In the genomic region with DNA sequence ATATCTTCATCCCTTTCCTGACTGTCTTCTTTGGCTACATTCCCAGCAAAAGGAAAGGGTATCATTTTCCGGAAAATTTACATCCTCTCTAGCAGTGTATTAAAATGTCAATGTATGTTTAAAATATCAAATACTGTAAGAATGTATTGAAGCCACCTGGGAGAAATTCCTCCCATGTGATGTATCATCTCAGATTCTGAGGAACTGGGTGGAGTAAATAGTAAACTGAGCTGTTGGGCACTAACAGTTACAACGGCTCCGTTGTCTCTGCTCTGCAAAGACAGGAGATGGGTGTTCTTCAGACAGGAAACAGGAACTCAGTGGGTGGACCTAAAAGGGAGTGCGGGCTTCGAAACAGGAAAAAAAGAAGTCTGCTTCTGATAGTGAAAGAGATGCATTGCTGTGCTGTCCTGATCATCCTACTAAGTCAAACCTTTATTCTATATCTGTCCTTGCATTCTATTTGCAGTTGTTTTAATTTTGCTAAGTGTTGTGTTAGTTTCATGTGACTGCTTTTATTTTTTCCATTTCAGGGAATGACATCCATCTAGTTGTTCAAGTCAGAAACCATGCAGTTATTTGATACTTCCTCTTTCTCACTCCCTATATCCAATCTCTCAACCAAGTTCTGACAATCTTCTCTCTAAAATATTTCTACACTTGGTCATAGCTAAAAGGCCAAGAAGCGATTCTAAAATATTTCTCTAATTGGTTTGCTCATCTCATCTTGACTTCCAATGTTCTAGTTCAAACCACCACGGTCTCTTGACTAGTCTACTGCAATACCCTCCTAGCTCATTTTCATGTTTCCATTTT, we compare ENCODE assay signal across 1 cellular context.
A peak's percentile ranks its signal among the peaks of the same experiment; 100 is the strongest.
TF ChIP-seq lines count a peak whose summit lies in the region.

No MANE protein-coding gene starts in this region.

TF ChIP-seq in K562, 482 proteins besides CTCF, POLR2A, EP300 and RAD21 (continued from another document and continues in another):
- TF ChIP-seq ZBTB1 (CRISPR knock-in tag; IDR thresholded peaks at IDR 0.05; ENCODE audit: borderline replicate concordance, low read depth), result no peak
- TF ChIP-seq, protein P1, sequence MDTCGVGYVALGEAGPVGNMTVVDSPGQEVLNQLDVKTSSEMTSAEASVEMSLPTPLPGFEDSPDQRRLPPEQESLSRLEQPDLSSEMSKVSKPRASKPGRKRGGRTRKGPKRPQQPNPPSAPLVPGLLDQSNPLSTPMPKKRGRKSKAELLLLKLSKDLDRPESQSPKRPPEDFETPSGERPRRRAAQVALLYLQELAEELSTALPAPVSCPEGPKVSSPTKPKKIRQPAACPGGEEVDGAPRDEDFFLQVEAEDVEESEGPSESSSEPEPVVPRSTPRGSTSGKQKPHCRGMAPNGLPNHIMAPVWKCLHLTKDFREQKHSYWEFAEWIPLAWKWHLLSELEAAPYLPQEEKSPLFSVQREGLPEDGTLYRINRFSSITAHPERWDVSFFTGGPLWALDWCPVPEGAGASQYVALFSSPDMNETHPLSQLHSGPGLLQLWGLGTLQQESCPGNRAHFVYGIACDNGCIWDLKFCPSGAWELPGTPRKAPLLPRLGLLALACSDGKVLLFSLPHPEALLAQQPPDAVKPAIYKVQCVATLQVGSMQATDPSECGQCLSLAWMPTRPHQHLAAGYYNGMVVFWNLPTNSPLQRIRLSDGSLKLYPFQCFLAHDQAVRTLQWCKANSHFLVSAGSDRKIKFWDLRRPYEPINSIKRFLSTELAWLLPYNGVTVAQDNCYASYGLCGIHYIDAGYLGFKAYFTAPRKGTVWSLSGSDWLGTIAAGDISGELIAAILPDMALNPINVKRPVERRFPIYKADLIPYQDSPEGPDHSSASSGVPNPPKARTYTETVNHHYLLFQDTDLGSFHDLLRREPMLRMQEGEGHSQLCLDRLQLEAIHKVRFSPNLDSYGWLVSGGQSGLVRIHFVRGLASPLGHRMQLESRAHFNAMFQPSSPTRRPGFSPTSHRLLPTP (IDR thresholded peaks at IDR 0.05; ENCODE audit: borderline replicate concordance, extremely low read depth, insufficient read length), result no peak
- no peak for TF ChIP-seq ZNF124 (CRISPR knock-in tag; IDR thresholded peaks at IDR 0.05)
- TF ChIP-seq, protein P2, sequence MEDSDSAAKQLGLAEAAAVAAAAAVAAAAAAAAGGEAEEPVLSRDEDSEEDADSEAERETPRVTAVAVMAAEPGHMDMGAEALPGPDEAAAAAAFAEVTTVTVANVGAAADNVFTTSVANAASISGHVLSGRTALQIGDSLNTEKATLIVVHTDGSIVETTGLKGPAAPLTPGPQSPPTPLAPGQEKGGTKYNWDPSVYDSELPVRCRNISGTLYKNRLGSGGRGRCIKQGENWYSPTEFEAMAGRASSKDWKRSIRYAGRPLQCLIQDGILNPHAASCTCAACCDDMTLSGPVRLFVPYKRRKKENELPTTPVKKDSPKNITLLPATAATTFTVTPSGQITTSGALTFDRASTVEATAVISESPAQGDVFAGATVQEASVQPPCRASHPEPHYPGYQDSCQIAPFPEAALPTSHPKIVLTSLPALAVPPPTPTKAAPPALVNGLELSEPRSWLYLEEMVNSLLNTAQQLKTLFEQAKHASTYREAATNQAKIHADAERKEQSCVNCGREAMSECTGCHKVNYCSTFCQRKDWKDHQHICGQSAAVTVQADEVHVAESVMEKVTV (CRISPR knock-in tag; IDR thresholded peaks at IDR 0.05), result no peak
- TF ChIP-seq, protein P3, sequence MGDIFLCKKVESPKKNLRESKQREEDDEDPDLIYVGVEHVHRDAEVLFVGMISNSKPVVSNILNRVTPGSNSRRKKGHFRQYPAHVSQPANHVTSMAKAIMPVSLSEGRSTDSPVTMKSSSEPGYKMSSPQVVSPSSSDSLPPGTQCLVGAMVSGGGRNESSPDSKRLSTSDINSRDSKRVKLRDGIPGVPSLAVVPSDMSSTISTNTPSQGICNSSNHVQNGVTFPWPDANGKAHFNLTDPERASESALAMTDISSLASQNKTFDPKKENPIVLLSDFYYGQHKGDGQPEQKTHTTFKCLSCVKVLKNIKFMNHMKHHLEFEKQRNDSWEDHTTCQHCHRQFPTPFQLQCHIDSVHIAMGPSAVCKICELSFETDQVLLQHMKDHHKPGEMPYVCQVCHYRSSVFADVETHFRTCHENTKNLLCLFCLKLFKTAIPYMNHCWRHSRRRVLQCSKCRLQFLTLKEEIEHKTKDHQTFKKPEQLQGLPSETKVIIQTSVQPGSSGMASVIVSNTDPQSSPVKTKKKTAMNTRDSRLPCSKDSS (IDR thresholded peaks at IDR 0.05; ENCODE audit: low read depth, partially characterized antibody), result no peak
- TF ChIP-seq DNMT1 (IDR thresholded peaks at IDR 0.05), result no peak
- TF ChIP-seq RAD51 (IDR thresholded peaks at IDR 0.05; ENCODE audit: borderline replicate concordance, low read depth), result no peak
- TF ChIP-seq SMC3 (conservative IDR thresholded peaks at IDR 0.05; ENCODE audit: insufficient read depth, low read depth, low read length), result no peak
- no peak for TF ChIP-seq HNRNPH1 (optimal IDR thresholded peaks at IDR 0.05; ENCODE audit: low read depth, low read length)
- TF ChIP-seq, protein P4, sequence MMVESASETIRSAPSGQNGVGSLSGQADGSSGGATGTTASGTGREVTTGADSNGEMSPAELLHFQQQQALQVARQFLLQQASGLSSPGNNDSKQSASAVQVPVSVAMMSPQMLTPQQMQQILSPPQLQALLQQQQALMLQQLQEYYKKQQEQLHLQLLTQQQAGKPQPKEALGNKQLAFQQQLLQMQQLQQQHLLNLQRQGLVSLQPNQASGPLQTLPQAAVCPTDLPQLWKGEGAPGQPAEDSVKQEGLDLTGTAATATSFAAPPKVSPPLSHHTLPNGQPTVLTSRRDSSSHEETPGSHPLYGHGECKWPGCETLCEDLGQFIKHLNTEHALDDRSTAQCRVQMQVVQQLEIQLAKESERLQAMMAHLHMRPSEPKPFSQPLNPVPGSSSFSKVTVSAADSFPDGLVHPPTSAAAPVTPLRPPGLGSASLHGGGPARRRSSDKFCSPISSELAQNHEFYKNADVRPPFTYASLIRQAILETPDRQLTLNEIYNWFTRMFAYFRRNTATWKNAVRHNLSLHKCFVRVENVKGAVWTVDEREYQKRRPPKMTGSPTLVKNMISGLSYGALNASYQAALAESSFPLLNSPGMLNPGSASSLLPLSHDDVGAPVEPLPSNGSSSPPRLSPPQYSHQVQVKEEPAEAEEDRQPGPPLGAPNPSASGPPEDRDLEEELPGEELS (CRISPR knock-in tag; IDR thresholded peaks at IDR 0.05; ENCODE audit: borderline replicate concordance), result no peak
- TF ChIP-seq, protein P5, sequence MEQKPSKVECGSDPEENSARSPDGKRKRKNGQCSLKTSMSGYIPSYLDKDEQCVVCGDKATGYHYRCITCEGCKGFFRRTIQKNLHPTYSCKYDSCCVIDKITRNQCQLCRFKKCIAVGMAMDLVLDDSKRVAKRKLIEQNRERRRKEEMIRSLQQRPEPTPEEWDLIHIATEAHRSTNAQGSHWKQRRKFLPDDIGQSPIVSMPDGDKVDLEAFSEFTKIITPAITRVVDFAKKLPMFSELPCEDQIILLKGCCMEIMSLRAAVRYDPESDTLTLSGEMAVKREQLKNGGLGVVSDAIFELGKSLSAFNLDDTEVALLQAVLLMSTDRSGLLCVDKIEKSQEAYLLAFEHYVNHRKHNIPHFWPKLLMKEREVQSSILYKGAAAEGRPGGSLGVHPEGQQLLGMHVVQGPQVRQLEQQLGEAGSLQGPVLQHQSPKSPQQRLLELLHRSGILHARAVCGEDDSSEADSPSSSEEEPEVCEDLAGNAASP (IDR thresholded peaks at IDR 0.05), result no peak
- TF ChIP-seq, protein P6, sequence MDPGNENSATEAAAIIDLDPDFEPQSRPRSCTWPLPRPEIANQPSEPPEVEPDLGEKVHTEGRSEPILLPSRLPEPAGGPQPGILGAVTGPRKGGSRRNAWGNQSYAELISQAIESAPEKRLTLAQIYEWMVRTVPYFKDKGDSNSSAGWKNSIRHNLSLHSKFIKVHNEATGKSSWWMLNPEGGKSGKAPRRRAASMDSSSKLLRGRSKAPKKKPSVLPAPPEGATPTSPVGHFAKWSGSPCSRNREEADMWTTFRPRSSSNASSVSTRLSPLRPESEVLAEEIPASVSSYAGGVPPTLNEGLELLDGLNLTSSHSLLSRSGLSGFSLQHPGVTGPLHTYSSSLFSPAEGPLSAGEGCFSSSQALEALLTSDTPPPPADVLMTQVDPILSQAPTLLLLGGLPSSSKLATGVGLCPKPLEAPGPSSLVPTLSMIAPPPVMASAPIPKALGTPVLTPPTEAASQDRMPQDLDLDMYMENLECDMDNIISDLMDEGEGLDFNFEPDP (CRISPR knock-in tag; IDR thresholded peaks at IDR 0.05), result no peak
- no peak for TF ChIP-seq ZC3H4 (CRISPR knock-in tag; IDR thresholded peaks at IDR 0.05; ENCODE audit: borderline replicate concordance)
- no peak for TF ChIP-seq FOXP1 (CRISPR knock-in tag; IDR thresholded peaks at IDR 0.05)
- TF ChIP-seq ZNF699 (CRISPR knock-in tag; IDR thresholded peaks at IDR 0.05; ENCODE audit: insufficient replicate concordance), result no peak
- no peak for TF ChIP-seq TEAD2 (tag; IDR thresholded peaks at IDR 0.05)
- peak; percentile 72; the same call in 1 of the 2 replicates for TF ChIP-seq ZNF589 (CRISPR knock-in tag; IDR thresholded peaks at IDR 0.05; ENCODE audit: low read depth)
- TF ChIP-seq HSF4 (CRISPR knock-in tag; IDR thresholded peaks at IDR 0.05; ENCODE audit: borderline replicate concordance), result no peak
- TF ChIP-seq, protein P7, sequence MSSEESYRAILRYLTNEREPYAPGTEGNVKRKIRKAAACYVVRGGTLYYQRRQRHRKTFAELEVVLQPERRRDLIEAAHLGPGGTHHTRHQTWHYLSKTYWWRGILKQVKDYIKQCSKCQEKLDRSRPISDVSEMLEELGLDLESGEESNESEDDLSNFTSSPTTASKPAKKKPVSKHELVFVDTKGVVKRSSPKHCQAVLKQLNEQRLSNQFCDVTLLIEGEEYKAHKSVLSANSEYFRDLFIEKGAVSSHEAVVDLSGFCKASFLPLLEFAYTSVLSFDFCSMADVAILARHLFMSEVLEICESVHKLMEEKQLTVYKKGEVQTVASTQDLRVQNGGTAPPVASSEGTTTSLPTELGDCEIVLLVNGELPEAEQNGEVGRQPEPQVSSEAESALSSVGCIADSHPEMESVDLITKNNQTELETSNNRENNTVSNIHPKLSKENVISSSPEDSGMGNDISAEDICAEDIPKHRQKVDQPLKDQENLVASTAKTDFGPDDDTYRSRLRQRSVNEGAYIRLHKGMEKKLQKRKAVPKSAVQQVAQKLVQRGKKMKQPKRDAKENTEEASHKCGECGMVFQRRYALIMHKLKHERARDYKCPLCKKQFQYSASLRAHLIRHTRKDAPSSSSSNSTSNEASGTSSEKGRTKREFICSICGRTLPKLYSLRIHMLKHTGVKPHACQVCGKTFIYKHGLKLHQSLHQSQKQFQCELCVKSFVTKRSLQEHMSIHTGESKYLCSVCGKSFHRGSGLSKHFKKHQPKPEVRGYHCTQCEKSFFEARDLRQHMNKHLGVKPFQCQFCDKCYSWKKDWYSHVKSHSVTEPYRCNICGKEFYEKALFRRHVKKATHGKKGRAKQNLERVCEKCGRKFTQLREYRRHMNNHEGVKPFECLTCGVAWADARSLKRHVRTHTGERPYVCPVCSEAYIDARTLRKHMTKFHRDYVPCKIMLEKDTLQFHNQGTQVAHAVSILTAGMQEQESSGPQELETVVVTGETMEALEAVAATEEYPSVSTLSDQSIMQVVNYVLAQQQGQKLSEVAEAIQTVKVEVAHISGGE (CRISPR knock-in tag; IDR thresholded peaks at IDR 0.05), result 0 out of 6 replicates have a peak, but pooled peaks of 1 of the 3 experiments have one; percentile 54
- TF ChIP-seq GTF2E2 (tag; IDR thresholded peaks at IDR 0.05), result no peak; the same call in 1 of the 2 replicates
- TF ChIP-seq RBM17 (IDR thresholded peaks at IDR 0.05; ENCODE audit: borderline replicate concordance, low read depth, low read length), result no peak
- no peak for TF ChIP-seq KLF1 (tag; IDR thresholded peaks at IDR 0.05)
- TF ChIP-seq, protein P8, sequence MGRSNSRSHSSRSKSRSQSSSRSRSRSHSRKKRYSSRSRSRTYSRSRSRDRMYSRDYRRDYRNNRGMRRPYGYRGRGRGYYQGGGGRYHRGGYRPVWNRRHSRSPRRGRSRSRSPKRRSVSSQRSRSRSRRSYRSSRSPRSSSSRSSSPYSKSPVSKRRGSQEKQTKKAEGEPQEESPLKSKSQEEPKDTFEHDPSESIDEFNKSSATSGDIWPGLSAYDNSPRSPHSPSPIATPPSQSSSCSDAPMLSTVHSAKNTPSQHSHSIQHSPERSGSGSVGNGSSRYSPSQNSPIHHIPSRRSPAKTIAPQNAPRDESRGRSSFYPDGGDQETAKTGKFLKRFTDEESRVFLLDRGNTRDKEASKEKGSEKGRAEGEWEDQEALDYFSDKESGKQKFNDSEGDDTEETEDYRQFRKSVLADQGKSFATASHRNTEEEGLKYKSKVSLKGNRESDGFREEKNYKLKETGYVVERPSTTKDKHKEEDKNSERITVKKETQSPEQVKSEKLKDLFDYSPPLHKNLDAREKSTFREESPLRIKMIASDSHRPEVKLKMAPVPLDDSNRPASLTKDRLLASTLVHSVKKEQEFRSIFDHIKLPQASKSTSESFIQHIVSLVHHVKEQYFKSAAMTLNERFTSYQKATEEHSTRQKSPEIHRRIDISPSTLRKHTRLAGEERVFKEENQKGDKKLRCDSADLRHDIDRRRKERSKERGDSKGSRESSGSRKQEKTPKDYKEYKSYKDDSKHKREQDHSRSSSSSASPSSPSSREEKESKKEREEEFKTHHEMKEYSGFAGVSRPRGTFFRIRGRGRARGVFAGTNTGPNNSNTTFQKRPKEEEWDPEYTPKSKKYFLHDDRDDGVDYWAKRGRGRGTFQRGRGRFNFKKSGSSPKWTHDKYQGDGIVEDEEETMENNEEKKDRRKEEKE (IDR thresholded peaks at IDR 0.05; ENCODE audit: borderline replicate concordance in 1 of 2, control insufficient read depth in 1 of 2, low read depth in 2 of 2, low read length in 1 of 2), result no peak
- no peak for TF ChIP-seq LARP7 (IDR thresholded peaks at IDR 0.05)
- TF ChIP-seq ZNF445 (CRISPR knock-in tag; IDR thresholded peaks at IDR 0.05; ENCODE audit: low read depth), result no peak
- TF ChIP-seq ZNF274 (IDR thresholded peaks at IDR 0.05; ENCODE audit: borderline replicate concordance, low read depth, low read length), result no peak
- TF ChIP-seq COPS2 (conservative IDR thresholded peaks at IDR 0.05), result no peak
- TF ChIP-seq, protein P9, sequence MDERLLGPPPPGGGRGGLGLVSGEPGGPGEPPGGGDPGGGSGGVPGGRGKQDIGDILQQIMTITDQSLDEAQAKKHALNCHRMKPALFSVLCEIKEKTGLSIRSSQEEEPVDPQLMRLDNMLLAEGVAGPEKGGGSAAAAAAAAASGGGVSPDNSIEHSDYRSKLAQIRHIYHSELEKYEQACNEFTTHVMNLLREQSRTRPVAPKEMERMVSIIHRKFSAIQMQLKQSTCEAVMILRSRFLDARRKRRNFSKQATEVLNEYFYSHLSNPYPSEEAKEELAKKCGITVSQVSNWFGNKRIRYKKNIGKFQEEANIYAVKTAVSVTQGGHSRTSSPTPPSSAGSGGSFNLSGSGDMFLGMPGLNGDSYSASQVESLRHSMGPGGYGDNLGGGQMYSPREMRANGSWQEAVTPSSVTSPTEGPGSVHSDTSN (CRISPR knock-in tag; IDR thresholded peaks at IDR 0.05; ENCODE audit: low read depth), result no peak
- TF ChIP-seq, protein P9 (tag; conservative IDR thresholded peaks at IDR 0.05; ENCODE audit: low read depth), result peak; percentile 39
- no peak for TF ChIP-seq C11orf30 (IDR thresholded peaks at IDR 0.05; ENCODE audit: low read depth)
- TF ChIP-seq IFI16 (CRISPR knock-in tag; IDR thresholded peaks at IDR 0.05), result no peak
- no peak for TF ChIP-seq SMARCC2 (IDR thresholded peaks at IDR 0.05; ENCODE audit: low read depth)
- no peak for TF ChIP-seq SIN3B (IDR thresholded peaks at IDR 0.05; ENCODE audit: low read depth)
- no peak for TF ChIP-seq NR2C1 (IDR thresholded peaks at IDR 0.05)
- 0 out of 2 replicates have a peak, but pooled peaks have one; percentile 18 for TF ChIP-seq NR2C1 (tag; IDR thresholded peaks at IDR 0.05)
